In genomic region chr17:8222630-8223355, GRCh38 we compare ENCODE assay signal across 8 cellular contexts. TPM values are rescaled to one million over a fixed set of nuclear protein-coding genes. Genes with fewer than 3 reads are reported as not detected.
A peak's percentile ranks its signal among the peaks of the same experiment; 100 is the strongest.
DNase-seq lines count a peak whose midpoint lies in the region; ATAC-seq and TF ChIP-seq lines count a peak whose summit lies in the region.

No MANE protein-coding gene starts in this region.

- peak overlapping the region; percentile 87 for H3K4me2 ChIP-seq in neural progenitor cell

- intact Hi-C loops in stomach (cut with DNase I; ENCODE audit: low total_unique reads) = no loop called here

- peaks cover 49% of the 10 kb centered on the region for H3K27me3 Mint-ChIP-seq in neural progenitor cell (ENCODE audit: insufficient read depth, low read depth)

- H3K36me3 Mint-ChIP-seq in neural progenitor cell = peaks cover 22% of the 10 kb centered on the region

- H3K4me3 Mint-ChIP-seq in neural progenitor cell = peak overlapping the region; percentile 98

- H3K27ac ChIP-seq in neural progenitor cell (peak overlapping the region; percentile 40), stomach (peak overlapping the region; percentile 88 to 99 (median 96))

- H3K4me3 ChIP-seq in foreskin fibroblast (ENCODE audit: low read depth in 1 of 2, low read length in 2 of 2) = peak overlapping the region; percentile 57 to 94
- H3K4me3 ChIP-seq in neural progenitor cell = peak overlapping the region; percentile 91
- peak overlapping the region; percentile 57 to 70 (median 65) for H3K4me3 ChIP-seq in stomach

- peaks cover 33% of the 10 kb centered on the region for H3K9me3 Mint-ChIP-seq in neural progenitor cell

- no peaks in the 10 kb centered on the region for H3K4me1 ChIP-seq in neural progenitor cell
- H3K4me1 ChIP-seq in stomach = peaks cover 26 to 54% (median 37%) of the 10 kb centered on the region in 4 donors

- H3K27ac Mint-ChIP-seq in neural progenitor cell = peak overlapping the region; percentile 100

- peaks cover 71% of the 10 kb centered on the region for H3F3A ChIP-seq in neural progenitor cell (ENCODE audit: low read depth)

- peak overlapping the region; percentile 17 for H3K9ac ChIP-seq in neural progenitor cell

- H2AFZ ChIP-seq in neural progenitor cell (replicated peaks) = peak overlapping the region; percentile 69

- peaks cover 13% of the 10 kb centered on the region for H4K20me1 ChIP-seq in neural progenitor cell (ENCODE audit: low read depth)

- TF ChIP-seq EP300 in stomach (IDR thresholded peaks at IDR 0.05) = no peak

- no peaks in the 10 kb centered on the region for H3K27me3 ChIP-seq in neural progenitor cell
- no peaks in the 10 kb centered on the region for H3K27me3 ChIP-seq in stomach

- no peak for TF ChIP-seq CTCF in foreskin fibroblast (IDR thresholded peaks at IDR 0.05; ENCODE audit: low read depth, low read length)
- TF ChIP-seq CTCF in neural progenitor cell (IDR thresholded peaks at IDR 0.05) = no peak
- TF ChIP-seq CTCF in stomach (IDR thresholded peaks at IDR 0.05) = no peak

- H3K9me3 ChIP-seq in neural progenitor cell (ENCODE audit: low read depth) = no peaks in the 10 kb centered on the region
- H3K9me3 ChIP-seq in stomach = no peaks in the 10 kb centered on the region

- peak; percentile 41 for ATAC-seq in GM21825 (IDR thresholded peaks at IDR 0.05; ENCODE audit: unreplicated experiment)

- peak in 1 of 4 donors; percentile 63 for TF ChIP-seq POLR2A in stomach (IDR thresholded peaks at IDR 0.05)

- DNase-seq in Daoy (ENCODE audit: low read depth) = peak; percentile 94
- DNase-seq in LHCN-M2 (ENCODE audit: low read depth) = peak; percentile 94
- DNase-seq in SHP77 (lab: John Stamatoyannopoulos, UW) = peak; percentile 96 to 97
- DNase-seq in activated gamma-delta T cell (lab: John Stamatoyannopoulos, UW) = peak; percentile 77
- peak; percentile 92 to 98 for DNase-seq in foreskin fibroblast
- DNase-seq in neural progenitor cell (ENCODE audit: low spot score) = peak; percentile 92
- peak; percentile 94 for DNase-seq in stomach

- H3K4me1 Mint-ChIP-seq in neural progenitor cell = peaks cover 57% of the 10 kb centered on the region

- H3K79me2 ChIP-seq in neural progenitor cell (ENCODE audit: low read depth) = no peaks in the 10 kb centered on the region

- H3K36me3 ChIP-seq in neural progenitor cell = no peaks in the 10 kb centered on the region
- peaks cover 6 to 9% (median 7%) of the 10 kb centered on the region in 4 donors for H3K36me3 ChIP-seq in stomach

- WGBS in stomach, 5 donors = 0% methylated on average over 23 to 49 of the region's 49 CpGs

RNA-seq across cellular contexts. Expression of gene AURKB, which starts 12.4 kb away (rescaled TPM):
- 105 and 136 TPM in 2 replicates for total RNA-seq in Daoy (2014; rRNA removed; shearing (Covaris generic))
- total RNA-seq in LHCN-M2 (2014; rRNA removed) = 81.3 and 93.4 TPM in 2 replicates
- 50.2 TPM for polyA plus RNA-seq in LHCN-M2 (2012)
- 149 and 156 TPM in 2 replicates for total RNA-seq in neural progenitor cell (ENCODE audit: low replicate concordance)
- 10 to 100 TPM in 2 of 5 donors, 1 to 10 TPM in 3; 1.0 to 66.0 (median 2.3) TPM for total RNA-seq in stomach
- polyA plus RNA-seq in stomach = 10 to 100 TPM in 2 of 3 donors, 1 to 10 TPM in 1; 8.2 to 24.9 (median 10.7) TPM

RNA-seq across cellular contexts. Expression of gene CTC1, which starts 25.1 kb away (rescaled TPM):
- total RNA-seq in Daoy (2014; rRNA removed; shearing (Covaris generic)) = 1.7 and 1.8 TPM in 2 replicates
- total RNA-seq in LHCN-M2 (2014; rRNA removed) (1.5 and 2.7 TPM in 2 replicates), neural progenitor cell (ENCODE audit: low replicate concordance) (6.4 and 10.4 TPM in 2 replicates), stomach (100 to 1,000 TPM in 1 of 5 donors, 10 to 100 TPM in 4; 12.9 to 105 (median 40.1) TPM)
- 1.7 TPM for polyA plus RNA-seq in LHCN-M2 (2012)
- polyA plus RNA-seq in stomach = 1 to 10 TPM; 3.7 to 9.9 (median 9.7) TPM

RNA-seq across cellular contexts. Expression of gene PFAS, which starts 26.3 kb away (rescaled TPM):
- 35.1 and 37.1 TPM in 2 replicates for total RNA-seq in Daoy (2014; rRNA removed; shearing (Covaris generic))
- 34.7 and 44.2 TPM in 2 replicates for total RNA-seq in LHCN-M2 (2014; rRNA removed)
- polyA plus RNA-seq in LHCN-M2 (2012) = 12.2 TPM
- total RNA-seq in neural progenitor cell (ENCODE audit: low replicate concordance) = 64.6 and 83.5 TPM in 2 replicates
- 10 to 100 TPM in 4 of 5 donors, 1 to 10 TPM in 1; 5.9 to 68.7 (median 25.3) TPM for total RNA-seq in stomach
- 10 to 100 TPM in 1 of 3 donors, 1 to 10 TPM in 2; 4.6 to 10.2 (median 6.3) TPM for polyA plus RNA-seq in stomach

RNA-seq across cellular contexts. Expression of gene BORCS6, which starts 32.8 kb away (rescaled TPM):
- 3.3 and 3.6 TPM in 2 replicates for total RNA-seq in Daoy (2014; rRNA removed; shearing (Covaris generic))
- total RNA-seq in LHCN-M2 (2014; rRNA removed) = 6.9 and 7.4 TPM in 2 replicates
- polyA plus RNA-seq in LHCN-M2 (2012) = 5.9 TPM
- 0.71 and 4.1 TPM in 2 replicates for total RNA-seq in neural progenitor cell (ENCODE audit: low replicate concordance)
- total RNA-seq in stomach = 10 to 100 TPM in 2 of 5 donors, 1 to 10 TPM in 2, under 1 TPM in 1; 0.58 to 70.1 (median 4.6) TPM
- polyA plus RNA-seq in stomach = 1 to 10 TPM; 6.6 to 9.2 (median 7.9) TPM

RNA-seq across cellular contexts. Expression of gene TMEM107, which starts 46.6 kb away (rescaled TPM):
- total RNA-seq in Daoy (2014; rRNA removed; shearing (Covaris generic)) = 23.4 TPM in 2 replicates
- total RNA-seq in LHCN-M2 (2014; rRNA removed) (40.0 and 45.3 TPM in 2 replicates), neural progenitor cell (ENCODE audit: low replicate concordance) (26.0 and 45.5 TPM in 2 replicates), stomach (10 to 100 TPM in 3 of 5 donors, 1 to 10 TPM in 2; 5.2 to 37.6 (median 14.9) TPM)
- 19.5 TPM for polyA plus RNA-seq in LHCN-M2 (2012)
- 10 to 100 TPM in 1 of 3 donors, 1 to 10 TPM in 2; 6.3 to 10.3 (median 8.0) TPM for polyA plus RNA-seq in stomach

Comparison
In these comparisons a context has a peak if more than half of its experiments do, and no peak if none do; other contexts are left out.
1. Peak in every context shown above with its lines: DNase-seq, ATAC-seq, H3K4me3 ChIP-seq and H3K27ac ChIP-seq.